In genomic region chr19:40600086-40600917, GRCh38 we compare ENCODE assay signal across 8 cellular contexts. TPM values are rescaled to one million over a fixed set of nuclear protein-coding genes. Genes with fewer than 3 reads are reported as not detected.
DNase-seq lines count a peak whose midpoint lies in the region; ATAC-seq and TF ChIP-seq lines count a peak whose summit lies in the region.

No MANE protein-coding gene starts in this region.

- H3K4me3 Mint-ChIP-seq in H9 (peak overlapping the region; percentile 56 to 74), activated B cell treated with CpG ODN at 0.5 μM for 24 hours (peak overlapping the region; percentile 66)

- POLR2A ChIA-PET in activated B cell treated with CpG ODN at 0.5 μM for 24 hours (lab: Charles Lee) = interaction anchor here (0.6 to 3.9 kb wide), 6 partner anchors 9 to 456 kb away, joined by 3 to 25 read pairs (median 4); no protein-coding TSS in a partner anchor

- H2BK12ac ChIP-seq in H9 (ENCODE audit: insufficient read length, low read depth, low read length) = no peak overlapping the region

- H3K18ac ChIP-seq in H9 (ENCODE audit: insufficient read length, low read depth, low read length) = no peak overlapping the region

- H3K27ac ChIP-seq in H9 (ENCODE audit: insufficient read length, low read depth, low read length) = no peak overlapping the region
- H3K27ac ChIP-seq in left ventricle myocardium inferior (replicated peaks) = peak overlapping the region; percentile 93

- H3K27me3 ChIP-seq in H9 (ENCODE audit: insufficient read depth, low read length) = peaks cover 10% of the 10 kb centered on the region; the same call in 1 of the 2 replicates
- peaks cover 31% of the 10 kb centered on the region for H3K27me3 ChIP-seq in left ventricle myocardium inferior (ENCODE audit: low read depth)

- no peak overlapping the region for H2BK120ac ChIP-seq in H9 (ENCODE audit: low read depth, low read length, poor library complexity, severe bottlenecking)

- H4K91ac ChIP-seq in H9 (ENCODE audit: insufficient read length, low read depth, low read length) = no peak overlapping the region

- peak overlapping the region; percentile 6 for H3K4me2 ChIP-seq in H9 (ENCODE audit: insufficient read depth, insufficient read length, low read length)

- peaks cover 0 to 3% (median 0%) of the 10 kb centered on the region in 3 experiments; a peak in 2 of 7 replicates for H3K36me3 Mint-ChIP-seq in H9 (ENCODE audit: insufficient read depth in 1 of 3, low read depth in 3 of 3)
- H3K36me3 Mint-ChIP-seq in activated B cell treated with CpG ODN at 0.5 μM for 24 hours (ENCODE audit: low read depth) = no peaks in the 10 kb centered on the region

- no peak overlapping the region for H3K4ac ChIP-seq in H9 (ENCODE audit: low read depth, low read length)

- H3K9me3 Mint-ChIP-seq in H9 (no peaks in the 10 kb centered on the region; a peak in 1 of 5 replicates), activated B cell treated with CpG ODN at 0.5 μM for 24 hours (no peaks in the 10 kb centered on the region)

- H3K4me1 Mint-ChIP-seq in H9 = peaks cover 33 to 54% of the 10 kb centered on the region in 2 experiments
- H3K4me1 Mint-ChIP-seq in activated B cell treated with CpG ODN at 0.5 μM for 24 hours = peaks cover 66% of the 10 kb centered on the region

- H3K4me1 ChIP-seq in H9 (ENCODE audit: insufficient read depth, low read length) = peaks cover 4% of the 10 kb centered on the region
- H3K4me1 ChIP-seq in left ventricle myocardium inferior = peaks cover 82% of the 10 kb centered on the region

- H3K56ac ChIP-seq in H9 (ENCODE audit: insufficient read length, low read depth, low read length) = no peak overlapping the region

- no peaks in the 10 kb centered on the region for H4K20me1 ChIP-seq in H9 (ENCODE audit: control insufficient read depth, insufficient read depth, insufficient read length)

- no peak overlapping the region for H2AFZ ChIP-seq in H9 (ENCODE audit: low read length)

- H3K9me3 ChIP-seq in H9 (ENCODE audit: control insufficient read depth, low read depth, low read length) (no peaks in the 10 kb centered on the region), left ventricle myocardium inferior (replicated peaks) (no peaks in the 10 kb centered on the region)

- H2AK5ac ChIP-seq in H9 (ENCODE audit: insufficient read length, low read length) = no peak overlapping the region

- no peak overlapping the region for H3K23ac ChIP-seq in H9 (ENCODE audit: insufficient read length, low read depth, low read length)

- H3K27me3 Mint-ChIP-seq in H9 (ENCODE audit: low read depth) (peaks cover 64% of the 10 kb centered on the region), activated B cell treated with CpG ODN at 0.5 μM for 24 hours (peaks cover 32% of the 10 kb centered on the region)

- intact Hi-C loops in activated B cell treated with CpG ODN at 0.5 μM for 24 hours (cut with micrococcal nuclease) = loop anchor here (2.0 to 10.0 kb wide), 3 partner anchors 34 to 1096 kb away; partner anchors contain the start of gene SERTAD3
- intact Hi-C loops in left ventricle myocardium inferior (cut with micrococcal nuclease) = no loop called here
- intact Hi-C loops in sciatic nerve (cut with DNase I) = no loop called here

- H2BK5ac ChIP-seq in H9 (ENCODE audit: insufficient read length, low read length) = no peak overlapping the region

- no peak overlapping the region for H2BK15ac ChIP-seq in H9 (ENCODE audit: low read depth, low read length)

- peak; percentile 33 for DNase-seq in H9
- no peak for DNase-seq in activated B cell treated with CpG ODN at 0.5 μM for 24 hours
- peak; percentile 60 for DNase-seq in left ventricle myocardium inferior
- DNase-seq in sciatic nerve (ENCODE audit: low spot score) = peak; percentile 80
- no peak for DNase-seq in 8988T
- DNase-seq in ureter (ENCODE audit: low spot score) = no peak

- no peak overlapping the region for H3K9ac ChIP-seq in H9 (ENCODE audit: extremely low read depth, insufficient read length, low read length)

- no peaks in the 10 kb centered on the region for H3K79me2 ChIP-seq in H9 (ENCODE audit: insufficient read depth, low read length)

- H2BK20ac ChIP-seq in H9 (ENCODE audit: low read depth, low read length, poor library complexity, severe bottlenecking) = no peak overlapping the region

- no peaks in the 10 kb centered on the region for H3K36me3 ChIP-seq in left ventricle myocardium inferior

- no peaks in the 10 kb centered on the region for H3K79me1 ChIP-seq in H9 (ENCODE audit: insufficient read depth, low read depth, low read length, poor library complexity, severe bottlenecking)

- H3K23me2 ChIP-seq in H9 (ENCODE audit: insufficient read length, low read depth, low read length, poor library complexity, severe bottlenecking) = peaks cover 17% of the 10 kb centered on the region

- H3K4me3 ChIP-seq in left ventricle myocardium inferior = peak overlapping the region; percentile 85

- H4K5ac ChIP-seq in H9 (ENCODE audit: insufficient read length, low read depth, low read length) = no peak overlapping the region

- TF ChIP-seq CTCF in H9 (conservative IDR thresholded peaks at IDR 0.05) = no peak
- TF ChIP-seq CTCF in activated B cell treated with CpG ODN at 0.5 μM for 24 hours (IDR thresholded peaks at IDR 0.05) = no peak
- TF ChIP-seq CTCF in left ventricle myocardium inferior (IDR thresholded peaks at IDR 0.05; ENCODE audit: borderline replicate concordance) = no peak

- no CpG with 5 or more reads among the region's 48 CpGs for WGBS in H9 (ENCODE audit: extremely low coverage, insufficient read length, low lambda C conversion rate)

- no peak overlapping the region for H3K14ac ChIP-seq in H9 (ENCODE audit: insufficient read depth, low read length)

- CTCF ChIA-PET in activated B cell treated with CpG ODN at 0.5 μM for 24 hours (lab: Charles Lee) = interaction anchor here (0.7 to 4.3 kb wide), 8 partner anchors 9 to 295 kb away, joined by 3 to 21 read pairs (median 7); no protein-coding TSS in a partner anchor

- ATAC-seq in activated B cell treated with CpG ODN at 0.5 μM for 24 hours (ENCODE audit: low read depth) (no peak), sciatic nerve (no peak), HG03354 (IDR thresholded peaks at IDR 0.05; ENCODE audit: poor library complexity, severe bottlenecking, unreplicated experiment) (no peak), GM21367 (IDR thresholded peaks at IDR 0.05; ENCODE audit: unreplicated experiment) (no peak)

- H4K8ac ChIP-seq in H9 (replicated peaks; ENCODE audit: insufficient read length, low read depth, low read length) = no peak overlapping the region

- H3T11ph ChIP-seq in H9 (ENCODE audit: low read length) = no peak overlapping the region

- no peak overlapping the region for H3K27ac Mint-ChIP-seq in H9
- no peak overlapping the region for H3K27ac Mint-ChIP-seq in activated B cell treated with CpG ODN at 0.5 μM for 24 hours

RNA-seq across cellular contexts. Expression of gene LTBP4, which starts 0.9 kb away (rescaled TPM):
- total RNA-seq in H9 (2021) = 115 and 129 TPM in 2 replicates
- 57.2 and 75.1 TPM in 2 replicates for total RNA-seq in activated B cell treated with CpG ODN at 0.5 μM for 24 hours
- 260 TPM for total RNA-seq in left ventricle myocardium inferior
- 1,227 TPM for total RNA-seq in sciatic nerve
- total RNA-seq in ureter = 239 TPM

RNA-seq across cellular contexts. Expression of gene SHKBP1, which starts 23.6 kb away (rescaled TPM):
- total RNA-seq in H9 (2021) (90.9 and 92.9 TPM in 2 replicates), activated B cell treated with CpG ODN at 0.5 μM for 24 hours (184 and 213 TPM in 2 replicates), left ventricle myocardium inferior (14.8 TPM), sciatic nerve (58.7 TPM), ureter (61.2 TPM)

Comparison
In these comparisons a context has a peak if more than half of its experiments do, and no peak if none do; other contexts are left out.
1. DNase-seq: peak in H9 (single experiment), left ventricle myocardium inferior (single experiment) and sciatic nerve (single experiment); none in activated B cell treated with CpG ODN at 0.5 μM for 24 hours (single experiment), 8988T (single experiment) and ureter (single experiment).